Comparison of ENCODE assay signal across 10 cellular contexts in the genomic region with DNA sequence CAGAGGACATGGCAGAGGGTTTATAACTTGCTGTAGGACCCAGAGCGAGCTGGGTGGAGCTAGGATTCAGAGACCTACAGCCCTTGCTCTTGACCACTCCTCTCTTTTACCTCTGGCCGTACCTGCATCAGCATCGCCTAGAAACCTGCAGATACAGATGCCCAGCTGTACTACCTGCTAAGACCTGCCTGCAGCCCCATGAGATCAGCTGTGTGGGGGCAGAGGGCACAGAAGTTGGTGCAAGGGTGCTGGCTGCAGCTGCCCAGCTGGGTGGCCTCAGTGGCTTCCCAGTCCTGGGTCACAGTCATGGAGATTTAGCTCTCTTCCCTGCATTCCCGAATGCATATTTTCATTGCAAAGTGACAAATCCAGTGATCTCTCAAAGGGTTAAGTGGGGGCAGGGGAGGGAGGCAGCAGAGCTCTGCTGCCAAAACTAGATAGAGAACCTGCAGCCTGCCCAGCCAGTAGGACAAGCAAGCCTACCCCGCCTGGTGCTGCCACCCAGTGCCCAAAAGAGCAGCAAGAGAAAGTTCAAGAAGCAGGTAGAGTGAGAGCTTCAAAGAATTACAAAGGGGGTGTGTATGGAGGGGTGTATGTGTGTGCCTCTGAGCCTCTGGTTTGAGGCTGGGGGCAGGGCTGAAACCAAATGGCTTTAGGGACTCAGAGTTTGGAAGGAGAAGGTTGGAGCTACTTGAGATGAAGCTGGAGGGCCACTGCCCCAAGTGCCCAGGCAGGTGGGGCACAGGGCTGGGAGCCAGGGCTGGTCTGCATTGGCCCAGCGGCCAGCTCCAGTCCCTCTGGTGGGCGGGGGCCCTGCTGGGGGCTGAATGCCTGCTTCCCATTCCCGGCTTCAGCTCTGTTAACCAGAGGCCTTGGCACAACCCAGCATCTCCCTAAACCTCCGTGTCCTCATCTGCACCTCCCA. TPM values are rescaled to one million over a fixed set of nuclear protein-coding genes. Genes with fewer than 3 reads are reported as not detected.
A peak's percentile ranks its signal among the peaks of the same experiment; 100 is the strongest.
DNase-seq lines count a peak whose midpoint lies in the region; ATAC-seq, FAIRE-seq and TF ChIP-seq lines count a peak whose summit lies in the region.
"Had no signal": no experiment of that assay in that cellular context is flagged by ENCODE, and none has a peak within 500 bp of the region (broad histone marks: within the 10 kb centered on the region; RNA-seq: fewer than 3 reads in every experiment).

No MANE protein-coding gene starts in this region.

- H3K36me3 Mint-ChIP-seq in stimulated activated memory B cell treated with anti-CD40 and anti-IgM and Interleukin-4, amounts not matched to agents 10 μg/mL and 1 μg/mL and 100 μg/mL, for 72 hours = no peaks in the 10 kb centered on the region

- no peaks in the 10 kb centered on the region for H3K4me1 Mint-ChIP-seq in stimulated activated memory B cell treated with anti-CD40 and anti-IgM and Interleukin-4, amounts not matched to agents 10 μg/mL and 1 μg/mL and 100 μg/mL, for 72 hours

- H3K9me3 Mint-ChIP-seq in stimulated activated memory B cell treated with anti-CD40 and anti-IgM and Interleukin-4, amounts not matched to agents 10 μg/mL and 1 μg/mL and 100 μg/mL, for 72 hours = no peaks in the 10 kb centered on the region

- H3K27me3 Mint-ChIP-seq in stimulated activated memory B cell treated with anti-CD40 and anti-IgM and Interleukin-4, amounts not matched to agents 10 μg/mL and 1 μg/mL and 100 μg/mL, for 72 hours = peaks cover 7% of the 10 kb centered on the region

- no peak for TF ChIP-seq EP300 in Ishikawa (IDR thresholded peaks at IDR 0.05; ENCODE audit: borderline replicate concordance)

- TF ChIP-seq RAD21 in Ishikawa (IDR thresholded peaks at IDR 0.05; ENCODE audit: low read depth) = peak; percentile 49; the same call in 1 of the 2 replicates

- ATAC-seq in lower lobe of right lung = no peak
- no peak for ATAC-seq in GM21576 (IDR thresholded peaks at IDR 0.05; ENCODE audit: unreplicated experiment)
- ATAC-seq in GM18858 (IDR thresholded peaks at IDR 0.05; ENCODE audit: unreplicated experiment) = no peak
- no peak for ATAC-seq in stimulated activated memory B cell treated with anti-CD40 and anti-IgM and Interleukin-4, amounts not matched to agents 10 μg/mL and 1 μg/mL and 100 μg/mL, for 72 hours

- no peak overlapping the region for H3K4me3 ChIP-seq in lower lobe of right lung
- H3K4me3 ChIP-seq: HAP-1 had no signal

- H3K27me3 ChIP-seq in lower lobe of right lung (ENCODE audit: low read depth) = peaks cover 7% of the 10 kb centered on the region

- H3K36me3 ChIP-seq in lower lobe of right lung = no peaks in the 10 kb centered on the region

- H3K4me3 Mint-ChIP-seq in stimulated activated memory B cell treated with anti-CD40 and anti-IgM and Interleukin-4, amounts not matched to agents 10 μg/mL and 1 μg/mL and 100 μg/mL, for 72 hours = no peak overlapping the region

- intact Hi-C loops in lower lobe of right lung (cut with DNase I) = no loop called here

- no peak for FAIRE-seq in D721Med (lab: Jason Lieb, UNC)

- TF ChIP-seq CTCF in D721Med (IDR thresholded peaks at IDR 0.05; ENCODE audit: insufficient read depth, missing control alignments) (peak; percentile 26), lower lobe of right lung (IDR thresholded peaks at IDR 0.05) (peak; percentile 14)

- DNase-seq in D721Med (ENCODE audit: insufficient read length, low spot score) (no peak), amniotic epithelial cell (ENCODE audit: low read depth) (peak; percentile 5), lower lobe of right lung (no peak), NCI-H1436 (lab: John Stamatoyannopoulos, UW) (no peak)
- DNase-seq: glutamatergic neuron had no signal

- H3K27ac Mint-ChIP-seq in stimulated activated memory B cell treated with anti-CD40 and anti-IgM and Interleukin-4, amounts not matched to agents 10 μg/mL and 1 μg/mL and 100 μg/mL, for 72 hours = no peak overlapping the region

- H3K27ac ChIP-seq in lower lobe of right lung = no peak overlapping the region

- H3K9me3 ChIP-seq in lower lobe of right lung = no peaks in the 10 kb centered on the region
- H3K9me3 ChIP-seq: HAP-1 had no signal

- no peaks in the 10 kb centered on the region for H3K4me1 ChIP-seq in lower lobe of right lung
- H3K4me1 ChIP-seq: HAP-1 had no signal

TF ChIP-seq in Ishikawa, 13 proteins besides CTCF, POLR2A, EP300 and RAD21:
- TF ChIP-seq YY1 (IDR thresholded peaks at IDR 0.05; ENCODE audit: low read depth) (no peak), CREB1 (IDR thresholded peaks at IDR 0.05; ENCODE audit: low read depth) (no peak), FOXM1 (IDR thresholded peaks at IDR 0.05; ENCODE audit: borderline replicate concordance, low read depth) (no peak), TEAD4 (IDR thresholded peaks at IDR 0.05) (no peak), ZBTB7A (IDR thresholded peaks at IDR 0.05; ENCODE audit: low read depth) (no peak), CEBPB (IDR thresholded peaks at IDR 0.05) (no peak), NFIC (IDR thresholded peaks at IDR 0.05) (no peak), TCF12 (IDR thresholded peaks at IDR 0.05; ENCODE audit: low read depth) (no peak), TAF1 (IDR thresholded peaks at IDR 0.05; ENCODE audit: low read depth) (no peak), EGR1 (IDR thresholded peaks at IDR 0.05) (no peak)
- TF ChIP-seq, protein P1, sequence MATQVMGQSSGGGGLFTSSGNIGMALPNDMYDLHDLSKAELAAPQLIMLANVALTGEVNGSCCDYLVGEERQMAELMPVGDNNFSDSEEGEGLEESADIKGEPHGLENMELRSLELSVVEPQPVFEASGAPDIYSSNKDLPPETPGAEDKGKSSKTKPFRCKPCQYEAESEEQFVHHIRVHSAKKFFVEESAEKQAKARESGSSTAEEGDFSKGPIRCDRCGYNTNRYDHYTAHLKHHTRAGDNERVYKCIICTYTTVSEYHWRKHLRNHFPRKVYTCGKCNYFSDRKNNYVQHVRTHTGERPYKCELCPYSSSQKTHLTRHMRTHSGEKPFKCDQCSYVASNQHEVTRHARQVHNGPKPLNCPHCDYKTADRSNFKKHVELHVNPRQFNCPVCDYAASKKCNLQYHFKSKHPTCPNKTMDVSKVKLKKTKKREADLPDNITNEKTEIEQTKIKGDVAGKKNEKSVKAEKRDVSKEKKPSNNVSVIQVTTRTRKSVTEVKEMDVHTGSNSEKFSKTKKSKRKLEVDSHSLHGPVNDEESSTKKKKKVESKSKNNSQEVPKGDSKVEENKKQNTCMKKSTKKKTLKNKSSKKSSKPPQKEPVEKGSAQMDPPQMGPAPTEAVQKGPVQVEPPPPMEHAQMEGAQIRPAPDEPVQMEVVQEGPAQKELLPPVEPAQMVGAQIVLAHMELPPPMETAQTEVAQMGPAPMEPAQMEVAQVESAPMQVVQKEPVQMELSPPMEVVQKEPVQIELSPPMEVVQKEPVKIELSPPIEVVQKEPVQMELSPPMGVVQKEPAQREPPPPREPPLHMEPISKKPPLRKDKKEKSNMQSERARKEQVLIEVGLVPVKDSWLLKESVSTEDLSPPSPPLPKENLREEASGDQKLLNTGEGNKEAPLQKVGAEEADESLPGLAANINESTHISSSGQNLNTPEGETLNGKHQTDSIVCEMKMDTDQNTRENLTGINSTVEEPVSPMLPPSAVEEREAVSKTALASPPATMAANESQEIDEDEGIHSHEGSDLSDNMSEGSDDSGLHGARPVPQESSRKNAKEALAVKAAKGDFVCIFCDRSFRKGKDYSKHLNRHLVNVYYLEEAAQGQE (IDR thresholded peaks at IDR 0.05; ENCODE audit: low read depth) = no peak
- TF ChIP-seq, protein P2, sequence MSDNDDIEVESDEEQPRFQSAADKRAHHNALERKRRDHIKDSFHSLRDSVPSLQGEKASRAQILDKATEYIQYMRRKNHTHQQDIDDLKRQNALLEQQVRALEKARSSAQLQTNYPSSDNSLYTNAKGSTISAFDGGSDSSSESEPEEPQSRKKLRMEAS (IDR thresholded peaks at IDR 0.05) = no peak
- TF ChIP-seq, protein P3, sequence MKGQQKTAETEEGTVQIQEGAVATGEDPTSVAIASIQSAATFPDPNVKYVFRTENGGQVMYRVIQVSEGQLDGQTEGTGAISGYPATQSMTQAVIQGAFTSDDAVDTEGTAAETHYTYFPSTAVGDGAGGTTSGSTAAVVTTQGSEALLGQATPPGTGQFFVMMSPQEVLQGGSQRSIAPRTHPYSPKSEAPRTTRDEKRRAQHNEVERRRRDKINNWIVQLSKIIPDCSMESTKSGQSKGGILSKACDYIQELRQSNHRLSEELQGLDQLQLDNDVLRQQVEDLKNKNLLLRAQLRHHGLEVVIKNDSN (IDR thresholded peaks at IDR 0.05) = no peak

RNA-seq across cellular contexts. Expression of a gene that starts 6.8 kb away (rescaled TPM):
- 5.0 TPM for total RNA-seq in lower lobe of right lung
